In the genomic region with DNA sequence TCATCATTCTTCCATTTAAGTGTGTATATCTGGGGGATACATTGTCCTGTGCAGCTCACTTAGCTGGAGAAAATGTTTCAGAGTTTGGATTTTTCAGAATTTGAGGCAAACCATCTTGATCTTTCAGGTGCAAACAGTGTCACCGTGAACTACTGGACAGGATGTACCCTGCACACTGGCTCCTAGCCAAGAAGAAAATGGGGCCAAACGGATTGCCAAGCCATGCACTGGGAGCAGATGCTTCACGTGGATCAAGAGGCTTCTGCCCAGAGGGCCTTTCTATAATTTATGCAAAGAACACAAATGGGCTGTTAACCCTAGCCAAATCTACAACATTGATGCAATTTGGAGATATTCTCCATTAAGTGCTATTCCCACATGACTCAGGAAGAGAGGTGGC, we compare ENCODE assay signal across 22 cellular contexts. TPM values are rescaled to one million over a fixed set of nuclear protein-coding genes. Genes with fewer than 3 reads are reported as not detected.
DNase-seq lines count a peak whose midpoint lies in the region; ATAC-seq and TF ChIP-seq lines count a peak whose summit lies in the region.
"Had no signal": no experiment of that assay in that cellular context is flagged by ENCODE, and none has a peak within 500 bp of the region (broad histone marks: within the 10 kb centered on the region; RNA-seq: fewer than 3 reads in every experiment).

No MANE protein-coding gene starts in this region.

- H3K9me3 ChIP-seq in SK-N-SH: no peaks in the 10 kb centered on the region

- H3K9ac ChIP-seq in SK-N-SH: no peak overlapping the region
- H3K9ac ChIP-seq: BLaER1, GM23248 had no signal

- peak overlapping the region in 1 of 2 experiments; percentile 11; a peak in 1 of 4 replicates for H3K27ac ChIP-seq in SK-N-SH (ENCODE audit: low read depth in 2 of 2, low read length in 1 of 2)
- H3K27ac ChIP-seq in VCaP: peak overlapping the region; percentile 40; the same call in 1 of the 2 replicates
- H3K27ac ChIP-seq: BLaER1, GM23248, SK-N-MC had no signal

- TF ChIP-seq RAD21 in SK-N-SH (IDR thresholded peaks at IDR 0.05; ENCODE audit: low read length): no peak

- H4K20me1 ChIP-seq in SK-N-SH (ENCODE audit: insufficient read depth): no peaks in the 10 kb centered on the region
- H4K20me1 ChIP-seq: BLaER1 had no signal

- H3F3A ChIP-seq in SK-N-SH (replicated peaks; ENCODE audit: insufficient read depth): no peaks in the 10 kb centered on the region

- H2AFZ ChIP-seq in SK-N-SH (ENCODE audit: low read depth): no peak overlapping the region
- H2AFZ ChIP-seq: GM23248 had no signal

- H3K9me2 ChIP-seq in SK-N-SH: no peaks in the 10 kb centered on the region

- no peak overlapping the region for H3K4me2 ChIP-seq in SK-N-SH
- H3K4me2 ChIP-seq: BLaER1 had no signal

- CTCF ChIA-PET in SK-N-SH (lab: Yijun Ruan, JAX): interaction anchor here (0.8 kb wide), 1 partner anchor 28 kb away, joined by 3 read pairs; no protein-coding TSS in a partner anchor

- ATAC-seq in SK-N-SH treated with all-trans-retinoic acid at 6 μM for 48 hours (no peak), GM18909 (IDR thresholded peaks at IDR 0.05; ENCODE audit: poor library complexity, unreplicated experiment) (no peak)
- ATAC-seq: HCT116, T-cell had no signal

- 13% methylated on average over 3 of the region's 3 CpGs for WGBS in SK-N-SH (ENCODE audit: low lambda C conversion rate)

- no peaks in the 10 kb centered on the region for H3K36me3 ChIP-seq in SK-N-SH (replicated peaks in 1 of 2; ENCODE audit: control insufficient read depth in 1 of 2, insufficient read depth in 2 of 2, low read length in 1 of 2)
- H3K36me3 ChIP-seq: BLaER1 had no signal

- H3K27me3 ChIP-seq in SK-N-SH (ENCODE audit: insufficient read depth): no peaks in the 10 kb centered on the region
- H3K27me3 ChIP-seq: BLaER1 had no signal

- POLR2A ChIA-PET in SK-N-SH (lab: Yijun Ruan, JAX): no interaction called here

- H3K79me2 ChIP-seq in SK-N-SH (ENCODE audit: insufficient read depth): no peaks in the 10 kb centered on the region

- DNase-seq in NCI-H1092 (lab: John Stamatoyannopoulos, UW) (peak; percentile 23), NCI-H1092 treated with DMSO at 0.1 percent for 48 hours (lab: John Stamatoyannopoulos, UW) (no peak), SK-N-SH (peak; percentile 40), A172 (ENCODE audit: low spot score) (no peak), germinal center (ENCODE audit: low spot score) (no peak)
- DNase-seq: 8988T; CD4-positive, alpha-beta memory T cell; DMS79 treated with DMSO at 0.1 percent for 48 hours; GM23248; IMR-90; NCI-H187; NCI-H2171 treated with DMSO at 0.1 percent for 48 hours; NK-92 treated with Interleukin-12 subunit alpha and Interleukin-12 subunit beta, amount 100 ng/mL, for 24 hours; OCI-M1; SHP77; T-cell had no signal

- TF ChIP-seq CTCF in SK-N-SH (IDR thresholded peaks at IDR 0.05) (no peak), VCaP (conservative IDR thresholded peaks at IDR 0.05) (no peak)

- no peak for TF ChIP-seq EP300 in SK-N-SH (IDR thresholded peaks at IDR 0.05; ENCODE audit: borderline replicate concordance in 1 of 2, low read depth in 1 of 2, low read length in 1 of 2)

- no peak overlapping the region for H3K4me3 ChIP-seq in SK-N-SH (ENCODE audit: low read depth in 2 of 2, low read length in 1 of 2)
- H3K4me3 ChIP-seq: BLaER1, GM23248, SK-N-MC had no signal

- peaks cover 0 to 3% of the 10 kb centered on the region in 2 experiments; a peak in 1 of 4 replicates for H3K4me1 ChIP-seq in SK-N-SH (ENCODE audit: control insufficient read depth in 1 of 2, insufficient read depth in 2 of 2, low read depth in 1 of 2, low read length in 1 of 2)
- H3K4me1 ChIP-seq: BLaER1 had no signal

TF ChIP-seq in SK-N-SH, 30 proteins besides CTCF, POLR2A, EP300 and RAD21:
- TF ChIP-seq RCOR1 (IDR thresholded peaks at IDR 0.05; ENCODE audit: low read length) (no peak), GATA2 (CRISPR knock-in tag; IDR thresholded peaks at IDR 0.05) (peak; percentile 37)
TF ChIP-seq in SK-N-SH: peak in this region for 1.

TF ChIP-seq in SK-N-SH treated with all-trans-retinoic acid at 6 μM for 48 hours, 23 proteins besides CTCF, POLR2A, EP300 and RAD21 (continues in another document):
- TF ChIP-seq PATZ1 (CRISPR knock-in tag; IDR thresholded peaks at IDR 0.05; ENCODE audit: borderline replicate concordance): no peak
- TF ChIP-seq ZFP30 (CRISPR knock-in tag; IDR thresholded peaks at IDR 0.05): no peak
- no peak for TF ChIP-seq POU6F1 (CRISPR knock-in tag; IDR thresholded peaks at IDR 0.05; ENCODE audit: borderline replicate concordance, low read depth)
- TF ChIP-seq ZFP3 (CRISPR knock-in tag; IDR thresholded peaks at IDR 0.05): no peak
- TF ChIP-seq CSRNP3 (CRISPR knock-in tag; IDR thresholded peaks at IDR 0.05): no peak
- no peak for TF ChIP-seq BACH2 (CRISPR knock-in tag; IDR thresholded peaks at IDR 0.05; ENCODE audit: borderline replicate concordance)
- TF ChIP-seq ZNF8 (CRISPR knock-in tag; IDR thresholded peaks at IDR 0.05): no peak
- TF ChIP-seq OSR1 (CRISPR knock-in tag; IDR thresholded peaks at IDR 0.05): no peak
- no peak for TF ChIP-seq TOX (CRISPR knock-in tag; IDR thresholded peaks at IDR 0.05; ENCODE audit: borderline replicate concordance)
- no peak for TF ChIP-seq ZC3H10 (CRISPR knock-in tag; IDR thresholded peaks at IDR 0.05)
- no peak for TF ChIP-seq ARNTL (CRISPR knock-in tag; IDR thresholded peaks at IDR 0.05; ENCODE audit: borderline replicate concordance, low read depth)
- TF ChIP-seq ZNF70 (CRISPR knock-in tag; IDR thresholded peaks at IDR 0.05): no peak
- no peak for TF ChIP-seq RARB (CRISPR knock-in tag; IDR thresholded peaks at IDR 0.05)
- TF ChIP-seq GLIS3 (CRISPR knock-in tag; IDR thresholded peaks at IDR 0.05): no peak

RNA-seq across cellular contexts. Expression of gene ATP8A1, which starts 46.9 kb away (rescaled TPM):
- polyA plus RNA-seq in SK-N-SH (2012; rRNA removed): 0.38 and 0.78 TPM in 2 replicates
- 0.63 and 0.93 TPM in 2 replicates for polyA plus RNA-seq in SK-N-SH (2012; cell fraction: cytosol; rRNA removed)
- polyA plus RNA-seq in SK-N-SH (2012; cell fraction: nucleus; rRNA removed): 0.75 and 1.7 TPM in 2 replicates
- not detected in 2 replicates for total RNA-seq in A172 (2014; rRNA removed; shearing (Covaris generic))

Comparison
In these comparisons a context has a peak if more than half of its experiments do, and no peak if none do; other contexts are left out.
1. DNase-seq: peak in NCI-H1092 (single experiment) and SK-N-SH (single experiment); none in NCI-H1092 treated with DMSO at 0.1 percent for 48 hours (single experiment), A172 (single experiment) and germinal center (single experiment).